Comparison of ENCODE assay signal across 1 cellular context in the genomic region with DNA sequence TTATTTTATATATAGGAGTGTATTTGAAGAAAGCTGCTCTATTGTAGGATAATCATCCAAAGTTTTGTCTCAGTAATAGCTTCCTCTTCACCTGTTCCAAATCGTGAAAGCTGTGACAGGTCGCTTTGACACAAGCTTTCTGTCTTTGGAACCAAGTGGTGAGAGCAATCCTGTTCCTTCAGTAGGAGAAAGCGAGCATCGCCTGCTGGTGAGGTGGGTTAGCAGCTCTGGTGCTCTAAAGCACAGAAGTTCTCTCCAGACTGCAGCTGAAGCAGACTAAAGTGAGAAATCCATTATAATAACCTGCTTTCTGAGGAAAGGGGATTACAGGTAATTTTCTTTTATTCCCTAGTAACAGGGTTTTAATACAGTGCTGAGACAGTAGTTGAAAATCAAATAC.
TF ChIP-seq lines count a peak whose summit lies in the region.

No MANE protein-coding gene starts in this region.

TF ChIP-seq in H1, 55 proteins besides CTCF, POLR2A, EP300 and RAD21:
- TF ChIP-seq, protein P1, sequence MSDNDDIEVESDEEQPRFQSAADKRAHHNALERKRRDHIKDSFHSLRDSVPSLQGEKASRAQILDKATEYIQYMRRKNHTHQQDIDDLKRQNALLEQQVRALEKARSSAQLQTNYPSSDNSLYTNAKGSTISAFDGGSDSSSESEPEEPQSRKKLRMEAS (IDR thresholded peaks at IDR 0.05) = no peak
- TF ChIP-seq YY1 (IDR thresholded peaks at IDR 0.05; ENCODE audit: low read depth, low read length) (no peak), MAFK (IDR thresholded peaks at IDR 0.05; ENCODE audit: low read depth, low read length) (no peak), RFX5 (IDR thresholded peaks at IDR 0.05; ENCODE audit: borderline replicate concordance, low read depth, low read length) (no peak), SP1 (IDR thresholded peaks at IDR 0.05; ENCODE audit: low read depth, low read length) (no peak), BACH1 (IDR thresholded peaks at IDR 0.05; ENCODE audit: low read length) (no peak), HDAC6 (IDR thresholded peaks at IDR 0.05; ENCODE audit: low read depth, low read length) (no peak), TAF7 (optimal IDR thresholded peaks at IDR 0.05; ENCODE audit: borderline replicate concordance, low read depth, low read length) (no peak), FOSL1 (IDR thresholded peaks at IDR 0.05; ENCODE audit: insufficient read depth, low read depth, low read length) (no peak), CREB1 (IDR thresholded peaks at IDR 0.05) (no peak)
- TF ChIP-seq, protein P2, sequence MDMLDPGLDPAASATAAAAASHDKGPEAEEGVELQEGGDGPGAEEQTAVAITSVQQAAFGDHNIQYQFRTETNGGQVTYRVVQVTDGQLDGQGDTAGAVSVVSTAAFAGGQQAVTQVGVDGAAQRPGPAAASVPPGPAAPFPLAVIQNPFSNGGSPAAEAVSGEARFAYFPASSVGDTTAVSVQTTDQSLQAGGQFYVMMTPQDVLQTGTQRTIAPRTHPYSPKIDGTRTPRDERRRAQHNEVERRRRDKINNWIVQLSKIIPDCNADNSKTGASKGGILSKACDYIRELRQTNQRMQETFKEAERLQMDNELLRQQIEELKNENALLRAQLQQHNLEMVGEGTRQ (IDR thresholded peaks at IDR 0.05; ENCODE audit: low read length) = no peak
TF ChIP-seq in H1: peak in this region for 0.
